Comparison of ENCODE assay signal across 8 cellular contexts in the genomic region with DNA sequence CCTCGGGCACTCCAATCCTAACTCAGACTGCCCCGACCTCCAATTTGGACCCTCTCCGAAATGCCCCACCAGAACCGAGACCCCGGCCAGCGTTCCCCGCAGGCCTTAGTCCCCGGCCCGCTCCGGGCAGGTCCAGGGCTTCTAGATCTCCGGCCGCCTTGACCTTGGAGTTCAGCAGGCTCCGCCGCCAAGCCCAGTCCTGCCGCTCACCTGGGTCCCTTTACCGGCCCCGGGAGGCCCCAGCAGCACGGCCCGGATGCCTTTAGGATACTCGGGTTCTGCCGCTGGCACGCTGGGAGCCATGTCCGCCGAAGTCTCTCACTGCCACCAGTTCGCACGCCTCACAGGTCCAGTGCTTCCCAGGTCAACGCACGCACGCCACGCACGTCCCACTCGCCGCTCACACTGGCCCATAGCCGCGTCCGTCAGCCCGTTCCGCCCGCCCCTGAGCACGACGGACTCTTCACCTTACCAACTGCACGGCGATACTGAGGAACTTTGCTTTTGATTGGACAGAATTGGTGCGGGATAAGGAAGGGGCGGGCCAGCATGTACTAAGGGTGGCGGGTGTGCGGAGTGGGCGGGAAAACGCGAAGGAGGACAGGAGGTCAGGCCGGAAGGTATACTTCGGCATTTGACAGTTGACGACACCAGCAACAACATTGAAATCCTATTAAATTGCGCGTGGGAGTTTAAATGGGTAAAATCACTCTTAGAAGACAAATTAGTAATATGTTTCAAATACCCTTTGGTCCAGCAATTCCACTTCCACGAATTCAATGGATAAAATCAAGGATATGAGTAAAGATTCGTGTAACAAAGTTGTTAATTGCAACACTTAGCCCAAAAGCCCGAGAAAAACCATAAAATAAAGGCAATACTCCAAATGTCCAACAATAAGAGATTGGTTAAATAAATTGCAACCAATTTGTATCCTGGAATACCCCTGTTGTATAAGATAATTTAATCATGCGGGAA. TPM values are rescaled to one million over a fixed set of nuclear protein-coding genes. Genes with fewer than 3 reads are reported as not detected.
A peak's percentile ranks its signal among the peaks of the same experiment; 100 is the strongest.
DNase-seq lines count a peak whose midpoint lies in the region; ATAC-seq and TF ChIP-seq lines count a peak whose summit lies in the region.

Gene AK2 (minus strand): TSS at position 358 of the 978 bp plus-strand sequence. CDS start 55 bp downstream, at position 303.

- no peaks in the 10 kb centered on the region for H3K36me3 ChIP-seq in BJ (ENCODE audit: control insufficient read depth, insufficient read depth, low read length)

- POLR2A ChIA-PET in BJ (lab: Charles Lee), result interaction anchor here (0.6 kb wide), 2 partner anchors 48 to 52 kb away, joined by 3 read pairs; no protein-coding TSS in a partner anchor

- H3K27ac Mint-ChIP-seq in activated CD4-positive, alpha-beta T cell treated with anti-CD3 and anti-CD28 coated beads, Interleukin-2, amount 10 ng/mL, durations not matched to agents 24 days and 14 days, result peak within 1 kb of the TSS; percentile 94

- no peaks in the 10 kb centered on the region for H3K27me3 Mint-ChIP-seq in activated CD4-positive, alpha-beta T cell treated with anti-CD3 and anti-CD28 coated beads, Interleukin-2, amount 10 ng/mL, durations not matched to agents 24 days and 14 days

- DNase-seq in BJ (ENCODE audit: low read depth) (peak; percentile 93), NCI-H526 treated with DMSO at 0.1 percent for 48 hours (lab: John Stamatoyannopoulos, UW) (peak; percentile 99), coronary artery (ENCODE audit: low spot score) (peak; percentile 98)
- peak; percentile 98 for DNase-seq in activated CD4-positive, alpha-beta T cell treated with anti-CD3 and anti-CD28 coated beads, Interleukin-2, amount 10 ng/mL, durations not matched to agents 24 days and 14 days
- peak; percentile 76 to 86 for DNase-seq in stimulated activated CD4-positive, alpha-beta T cell treated with anti-CD3 and anti-CD28 coated beads, Interleukin-1b, Interleukin-23, amount 100 ng/mL, for 4 hours (ENCODE audit: low read depth in 2 of 2)

- CTCF ChIA-PET in BJ (lab: Yijun Ruan, JAX), result no interaction called here

- no peak for TF ChIP-seq CTCF in BJ (IDR thresholded peaks at IDR 0.05; ENCODE audit: insufficient read depth, low read depth, low read length)
- no peak for TF ChIP-seq CTCF in coronary artery (IDR thresholded peaks at IDR 0.05)

- peaks cover 45% of the 10 kb centered on the region for H3K4me1 Mint-ChIP-seq in activated CD4-positive, alpha-beta T cell treated with anti-CD3 and anti-CD28 coated beads, Interleukin-2, amount 10 ng/mL, durations not matched to agents 24 days and 14 days

- peaks cover 38% of the 10 kb centered on the region for H3K36me3 Mint-ChIP-seq in activated CD4-positive, alpha-beta T cell treated with anti-CD3 and anti-CD28 coated beads, Interleukin-2, amount 10 ng/mL, durations not matched to agents 24 days and 14 days (ENCODE audit: low read depth)

- ATAC-seq in GM19324 (IDR thresholded peaks at IDR 0.05; ENCODE audit: low FRiP score, unreplicated experiment) (peak; percentile 98), HG03469 (IDR thresholded peaks at IDR 0.05; ENCODE audit: unreplicated experiment) (peak; percentile 84)

- H3K27me3 ChIP-seq in BJ (ENCODE audit: control insufficient read depth, insufficient read depth, low read length) (no peaks in the 10 kb centered on the region), layer of hippocampus (ENCODE audit: control insufficient read depth, insufficient read depth, low read length) (no peaks in the 10 kb centered on the region)

- H3K27ac ChIP-seq in coronary artery (peak within 1 kb of the TSS; percentile 51 to 75), layer of hippocampus (ENCODE audit: low read depth, low read length) (peak within 1 kb of the TSS; percentile 44)

- peaks cover 8% of the 10 kb centered on the region for H3K9me3 Mint-ChIP-seq in activated CD4-positive, alpha-beta T cell treated with anti-CD3 and anti-CD28 coated beads, Interleukin-2, amount 10 ng/mL, durations not matched to agents 24 days and 14 days

- intact Hi-C loops in activated CD4-positive, alpha-beta T cell treated with anti-CD3 and anti-CD28 coated beads, Interleukin-2, amount 10 ng/mL, durations not matched to agents 24 days and 14 days (cut with micrococcal nuclease), result loop anchor here (1.0 to 5.0 kb wide), 7 partner anchors 12 to 387 kb away; partner anchors contain the start of genes RNF19B, S100PBP, YARS1 and ZBTB8OS

- H3K4me3 Mint-ChIP-seq in activated CD4-positive, alpha-beta T cell treated with anti-CD3 and anti-CD28 coated beads, Interleukin-2, amount 10 ng/mL, durations not matched to agents 24 days and 14 days, result peak within 1 kb of the TSS; percentile 90

- peak within 1 kb of the TSS; percentile 93 for H3K4me3 ChIP-seq in BJ (ENCODE audit: low read depth, low read length)
- peak within 1 kb of the TSS; percentile 92 for H3K4me3 ChIP-seq in coronary artery

RNA-seq across cellular contexts. Expression of gene AK2, which starts in this region (rescaled TPM):
- polyA plus RNA-seq in BJ (2011; rRNA removed), result 131 and 150 TPM in 2 replicates
- polyA minus RNA-seq in BJ (2011; rRNA and poly(A)+ RNA removed), result 32.4 and 45.1 TPM in 2 replicates
- total RNA-seq in activated CD4-positive, alpha-beta T cell treated with anti-CD3 and anti-CD28 coated beads, Interleukin-2, amount 10 ng/mL, durations not matched to agents 24 days and 14 days, result 424 and 429 TPM in 2 replicates

Comparison
In these comparisons a context has a peak if more than half of its experiments do, and no peak if none do; other contexts are left out.
1. Peak in every context shown above with its lines: DNase-seq, ATAC-seq, H3K4me3 ChIP-seq and H3K27ac ChIP-seq.